ENCODE assay signal across 22 cellular contexts in genomic region chr5:6543346-6543730, GRCh38.
DNase-seq lines count a peak whose midpoint lies in the region; ATAC-seq and TF ChIP-seq lines count a peak whose summit lies in the region.
"Had no signal": no experiment of that assay in that cellular context is flagged by ENCODE, and none has a peak within 500 bp of the region (broad histone marks: within the 10 kb centered on the region; RNA-seq: fewer than 3 reads in every experiment).

No MANE protein-coding gene starts in this region.

- no peak overlapping the region for H3K14ac ChIP-seq in mesenchymal stem cell (ENCODE audit: low read length in 2 of 2)

- no peaks in the 10 kb centered on the region for H3K9me3 ChIP-seq in colonic mucosa
- no peaks in the 10 kb centered on the region for H3K9me3 ChIP-seq in endodermal cell (ENCODE audit: control insufficient read depth, low read length)
- no peaks in the 10 kb centered on the region for H3K9me3 ChIP-seq in mesenchymal stem cell (ENCODE audit: control insufficient read depth, low read length)
- H3K9me3 ChIP-seq: A549; BE2C; BLaER1 treated with 17β-estradiol and CSF1 and Interleukin-3, amounts not matched to agents 10 nM and 100 nM had no signal

- POLR2A ChIA-PET in T-cell (lab: Charles Lee) = no interaction called here

- no peak overlapping the region for H2AFZ ChIP-seq in mesenchymal stem cell (ENCODE audit: low read depth, low read length)

- no peak overlapping the region for H2BK120ac ChIP-seq in mesenchymal stem cell (ENCODE audit: low read depth, low read length)

- no peak overlapping the region for H3K18ac ChIP-seq in mesenchymal stem cell (ENCODE audit: low read depth in 1 of 2, low read length in 2 of 2)

- no peak overlapping the region for H3K4me2 ChIP-seq in mesenchymal stem cell (ENCODE audit: low read length, poor library complexity, severe bottlenecking)
- H3K4me2 ChIP-seq: A549; BLaER1 treated with 17β-estradiol and CSF1 and Interleukin-3, amounts not matched to agents 10 nM and 100 nM had no signal

- no peak overlapping the region for H2BK5ac ChIP-seq in mesenchymal stem cell (ENCODE audit: low read depth, low read length, poor library complexity, severe bottlenecking)

- no peaks in the 10 kb centered on the region for H3K4me1 Mint-ChIP-seq in endodermal cell
- no peaks in the 10 kb centered on the region for H3K4me1 Mint-ChIP-seq in osteocyte (ENCODE audit: unreplicated experiment)
- H3K4me1 Mint-ChIP-seq in T-cell = no peaks in the 10 kb centered on the region
- H3K4me1 Mint-ChIP-seq: CD14-positive monocyte; CD8-positive, alpha-beta memory T cell had no signal

- intact Hi-C loops in colonic mucosa (cut with DNase I) = no loop called here

- WGBS in endodermal cell (ENCODE audit: insufficient coverage in 1 of 2, insufficient read length in 1 of 2), 2 experiments = 78 to 100% methylated on average over 1 to 6 of the region's 6 CpGs
- WGBS in mesenchymal stem cell = 55% methylated on average over 6 of the region's 6 CpGs

- H3K27me3 ChIP-seq in colonic mucosa (no peaks in the 10 kb centered on the region), endodermal cell (ENCODE audit: control insufficient read depth, insufficient read depth, low read length, poor library complexity, severe bottlenecking) (peaks cover 32% of the 10 kb centered on the region), mesenchymal stem cell (ENCODE audit: control insufficient read depth in 1 of 2, insufficient read depth in 1 of 2, low read length in 2 of 2) (no peaks in the 10 kb centered on the region)
- H3K27me3 ChIP-seq: BE2C; BLaER1 treated with 17β-estradiol and CSF1 and Interleukin-3, amounts not matched to agents 10 nM and 100 nM had no signal

- no peak overlapping the region for H3K4ac ChIP-seq in mesenchymal stem cell (ENCODE audit: low read depth in 1 of 2, low read length in 2 of 2)

- peak; percentile 36 for DNase-seq in activated CD8-positive, alpha-beta memory T cell treated with anti-CD3 and anti-CD28 coated beads, Interleukin-2, amount 50 U/mL, for 48 hours
- DNase-seq in activated CD8-positive, alpha-beta memory T cell treated with anti-CD3 and anti-CD28 coated beads, Interleukin-2, amount 50 U/mL, for 4 hours = no peak
- DNase-seq in colonic mucosa (peak; percentile 5), endodermal cell (peak; percentile 11), osteocyte (ENCODE audit: extremely low spot score, unreplicated experiment) (peak; percentile 76), mesenchymal stem cell (no peak), H4 (ENCODE audit: low spot score) (no peak), T-cell (no peak)
- DNase-seq: 8988T; ACHN; AML-193; BE2C; CD4-positive, alpha-beta T cell; CD8-positive, alpha-beta memory T cell; DMS53; DMS79 treated with DMSO at 0.1 percent for 48 hours; GF-D8; H9 had no signal

- no peak overlapping the region for H4K91ac ChIP-seq in mesenchymal stem cell (ENCODE audit: low read length)

- H4K8ac ChIP-seq in mesenchymal stem cell (ENCODE audit: low read length) = no peak overlapping the region

- H3K9me3 Mint-ChIP-seq in endodermal cell (no peaks in the 10 kb centered on the region), osteocyte (ENCODE audit: unreplicated experiment) (peaks cover 4% of the 10 kb centered on the region), T-cell (no peaks in the 10 kb centered on the region)
- H3K9me3 Mint-ChIP-seq: CD4-positive, alpha-beta T cell; CD8-positive, alpha-beta memory T cell had no signal

- H2BK12ac ChIP-seq in mesenchymal stem cell (ENCODE audit: low read length in 2 of 2) = no peak overlapping the region

- H3K36me3 ChIP-seq in colonic mucosa (no peaks in the 10 kb centered on the region), endodermal cell (ENCODE audit: control insufficient read depth, insufficient read depth, low read length) (no peaks in the 10 kb centered on the region), mesenchymal stem cell (ENCODE audit: control insufficient read depth in 1 of 2, insufficient read depth in 2 of 2, low read depth in 1 of 2, low read length in 2 of 2) (no peaks in the 10 kb centered on the region)
- H3K36me3 ChIP-seq: BE2C; BLaER1 treated with 17β-estradiol and CSF1 and Interleukin-3, amounts not matched to agents 10 nM and 100 nM had no signal

- CTCF ChIA-PET in T-cell (lab: Charles Lee) = no interaction called here

- H3K27ac Mint-ChIP-seq in endodermal cell = no peak overlapping the region
- H3K27ac Mint-ChIP-seq in osteocyte (ENCODE audit: unreplicated experiment) = no peak overlapping the region
- no peak overlapping the region for H3K27ac Mint-ChIP-seq in T-cell
- H3K27ac Mint-ChIP-seq: CD4-positive, alpha-beta T cell; CD8-positive, alpha-beta memory T cell; H9 had no signal

- H3K9ac ChIP-seq in colonic mucosa (ENCODE audit: low read depth in 2 of 2, low read length in 2 of 2) (no peak overlapping the region), endodermal cell (ENCODE audit: extremely low read depth, low read length, poor library complexity, severe bottlenecking) (no peak overlapping the region), mesenchymal stem cell (ENCODE audit: low read length) (no peak overlapping the region)
- H3K9ac ChIP-seq: BLaER1 treated with 17β-estradiol and CSF1 and Interleukin-3, amounts not matched to agents 10 nM and 100 nM had no signal

- H3K4me1 ChIP-seq in colonic mucosa (no peaks in the 10 kb centered on the region), endodermal cell (ENCODE audit: control insufficient read depth, insufficient read depth, low read length) (no peaks in the 10 kb centered on the region), mesenchymal stem cell (ENCODE audit: control insufficient read depth, insufficient read depth, low read depth, low read length) (no peaks in the 10 kb centered on the region)
- H3K4me1 ChIP-seq: A549; BE2C; BLaER1 treated with 17β-estradiol and CSF1 and Interleukin-3, amounts not matched to agents 10 nM and 100 nM had no signal

- no peak overlapping the region for H2BK15ac ChIP-seq in mesenchymal stem cell (ENCODE audit: low read depth, poor library complexity, severe bottlenecking)

- H3K27ac ChIP-seq in colonic mucosa (no peak overlapping the region), endodermal cell (ENCODE audit: low read depth, low read length) (no peak overlapping the region), mesenchymal stem cell (ENCODE audit: low read length, poor library complexity, severe bottlenecking) (no peak overlapping the region)
- H3K27ac ChIP-seq: A549; BLaER1 treated with 17β-estradiol and CSF1 and Interleukin-3, amounts not matched to agents 10 nM and 100 nM had no signal

- H3K4me3 ChIP-seq in colonic mucosa (no peak overlapping the region), endodermal cell (ENCODE audit: low read length) (no peak overlapping the region), mesenchymal stem cell (ENCODE audit: insufficient read depth in 1 of 2, low read depth in 1 of 2, low read length in 2 of 2) (no peak overlapping the region)
- H3K4me3 ChIP-seq: A549; BLaER1 treated with 17β-estradiol and CSF1 and Interleukin-3, amounts not matched to agents 10 nM and 100 nM had no signal

- no peak for ATAC-seq in T-cell (replicated peaks in 1 of 4)
- ATAC-seq: A549, HCT116 had no signal

- H3K36me3 Mint-ChIP-seq in endodermal cell (ENCODE audit: low read depth) (no peaks in the 10 kb centered on the region), osteocyte (ENCODE audit: unreplicated experiment) (no peaks in the 10 kb centered on the region), T-cell (no peaks in the 10 kb centered on the region)
- H3K36me3 Mint-ChIP-seq: CD14-positive monocyte; CD8-positive, alpha-beta memory T cell had no signal

- H3K23ac ChIP-seq in mesenchymal stem cell (ENCODE audit: low read length in 2 of 2) = no peak overlapping the region

- peaks cover 31% of the 10 kb centered on the region for H3K27me3 Mint-ChIP-seq in endodermal cell (ENCODE audit: insufficient read depth)
- no peaks in the 10 kb centered on the region for H3K27me3 Mint-ChIP-seq in osteocyte (ENCODE audit: unreplicated experiment)
- peaks cover 15 to 18% of the 10 kb centered on the region in 2 donors for H3K27me3 Mint-ChIP-seq in T-cell

- no peak for TF ChIP-seq CTCF in colonic mucosa (IDR thresholded peaks at IDR 0.05)
- TF ChIP-seq CTCF in endodermal cell (conservative IDR thresholded peaks at IDR 0.05) = no peak
- no peak for TF ChIP-seq CTCF in osteocyte (IDR thresholded peaks at IDR 0.05)

- no peak overlapping the region for H2AK5ac ChIP-seq in mesenchymal stem cell (ENCODE audit: low read length, severe bottlenecking)

- no peaks in the 10 kb centered on the region for H3K79me1 ChIP-seq in mesenchymal stem cell (replicated peaks; ENCODE audit: low read length, poor library complexity, severe bottlenecking)

- H3K4me3 Mint-ChIP-seq in endodermal cell (no peak overlapping the region), osteocyte (ENCODE audit: unreplicated experiment) (no peak overlapping the region), T-cell (no peak overlapping the region)
- H3K4me3 Mint-ChIP-seq: CD14-positive monocyte; CD4-positive, alpha-beta T cell; CD8-positive, alpha-beta memory T cell; H9 had no signal

Comparison
In these comparisons a context has a peak if more than half of its experiments do, and no peak if none do; other contexts are left out.
1. DNase-seq: peak in activated CD8-positive, alpha-beta memory T cell treated with anti-CD3 and anti-CD28 coated beads, Interleukin-2, amount 50 U/mL, for 48 hours (single experiment), colonic mucosa (single experiment), endodermal cell (single experiment) and osteocyte (single experiment); none in activated CD8-positive, alpha-beta memory T cell treated with anti-CD3 and anti-CD28 coated beads, Interleukin-2, amount 50 U/mL, for 4 hours (single experiment), mesenchymal stem cell (single experiment), H4 (single experiment) and T-cell (0 of 34).